ENCODE assay signal across 18 cellular contexts in the genomic region with DNA sequence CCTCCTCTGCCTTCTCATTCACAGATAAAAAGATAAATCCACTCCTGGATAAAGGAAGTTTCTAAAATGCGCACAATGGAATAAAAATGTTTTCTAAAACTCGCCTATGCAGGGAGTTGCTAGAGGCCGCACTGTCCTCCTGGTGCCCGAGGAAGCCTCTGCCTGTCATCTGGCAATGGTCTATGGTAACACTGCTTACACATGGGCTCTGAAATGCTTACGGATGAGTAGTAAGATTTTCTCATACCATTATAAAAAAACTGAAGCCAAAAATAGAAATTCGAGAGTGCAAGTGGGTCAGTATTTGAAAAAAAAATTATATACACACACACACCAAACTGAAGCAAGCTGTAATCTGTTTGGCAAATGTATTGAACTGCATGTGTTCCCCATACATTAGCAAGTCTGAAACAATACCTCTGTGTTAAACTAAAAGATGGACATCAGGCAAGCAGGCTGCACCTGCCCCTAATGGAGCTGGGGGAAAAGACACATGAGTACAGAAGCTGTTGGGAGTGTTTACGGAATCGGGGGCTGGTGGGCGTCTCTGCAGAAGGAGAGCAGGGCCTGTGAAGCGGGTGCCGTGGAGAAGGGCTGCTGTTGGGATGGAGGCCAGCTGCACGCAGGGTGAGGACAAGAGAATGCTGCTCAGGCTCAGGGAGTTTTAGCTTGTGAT.
DNase-seq lines count a peak whose midpoint lies in the region; ATAC-seq and TF ChIP-seq lines count a peak whose summit lies in the region.
"Had no signal": no experiment of that assay in that cellular context is flagged by ENCODE, and none has a peak within 500 bp of the region (broad histone marks: within the 10 kb centered on the region; RNA-seq: fewer than 3 reads in every experiment).

No MANE protein-coding gene starts in this region.

- H2AFZ ChIP-seq in KMS-11 (ENCODE audit: low read depth) = peak overlapping the region; percentile 26; the same call in 1 of the 2 replicates
- no peak overlapping the region for H2AFZ ChIP-seq in neuronal stem cell (ENCODE audit: low read length)

- TF ChIP-seq POLR2A in ovary (IDR thresholded peaks at IDR 0.05) = no peak

- no peaks in the 10 kb centered on the region for H4K20me1 ChIP-seq in KMS-11 (ENCODE audit: insufficient read depth)

- peak; percentile 51 for ATAC-seq in WTC11
- no peak for ATAC-seq in stimulated activated effector memory CD8-positive, alpha-beta T cell treated with anti-CD3 and anti-CD28 coated beads, Interleukin-12 subunit alpha, Interleukin-12 subunit beta, amount 100 ng/mL, for 72 hours
- ATAC-seq: A549, Right ventricle myocardium inferior had no signal

- no peak for TF ChIP-seq EP300 in ovary (IDR thresholded peaks at IDR 0.05)

- H3K27me3 ChIP-seq in KMS-11 (ENCODE audit: insufficient read depth, low read depth) (no peaks in the 10 kb centered on the region), neuronal stem cell (ENCODE audit: control insufficient read depth in 3 of 3, insufficient read depth in 3 of 3, low read depth in 1 of 3, low read length in 3 of 3) (no peaks in the 10 kb centered on the region), ovary (no peaks in the 10 kb centered on the region)

- H3K4me3 ChIP-seq in KMS-11 (IDR thresholded peaks at IDR 0.05; ENCODE audit: insufficient read depth, low read depth, low read length) (no peak overlapping the region), neuronal stem cell (ENCODE audit: low read length in 2 of 2) (no peak overlapping the region), ovary (no peak overlapping the region)
- H3K4me3 ChIP-seq: A549 had no signal

- H3K9ac ChIP-seq in KMS-11 = peak overlapping the region; percentile 45; the same call in 1 of the 2 replicates
- H3K9ac ChIP-seq in neuronal stem cell (ENCODE audit: low read depth, low read length, poor library complexity) = no peak overlapping the region
- H3K9ac ChIP-seq: SK-N-SH had no signal

- no peak overlapping the region for H3K27ac Mint-ChIP-seq in WTC11
- no peak overlapping the region for H3K27ac Mint-ChIP-seq in stimulated activated effector memory CD8-positive, alpha-beta T cell treated with anti-CD3 and anti-CD28 coated beads, Interleukin-12 subunit alpha, Interleukin-12 subunit beta, amount 100 ng/mL, for 72 hours
- H3K27ac Mint-ChIP-seq: CD8-positive, alpha-beta memory T cell had no signal

- no peaks in the 10 kb centered on the region for H3K36me3 ChIP-seq in KMS-11 (ENCODE audit: insufficient read depth)
- H3K36me3 ChIP-seq in neuronal stem cell (replicated peaks in 1 of 2; ENCODE audit: control insufficient read depth in 2 of 2, insufficient read depth in 2 of 2, low read length in 2 of 2) = no peaks in the 10 kb centered on the region
- no peaks in the 10 kb centered on the region for H3K36me3 ChIP-seq in ovary

- H3K9me3 Mint-ChIP-seq in WTC11 = no peaks in the 10 kb centered on the region
- H3K9me3 Mint-ChIP-seq in stimulated activated effector memory CD8-positive, alpha-beta T cell treated with anti-CD3 and anti-CD28 coated beads, Interleukin-12 subunit alpha, Interleukin-12 subunit beta, amount 100 ng/mL, for 72 hours = peaks cover 11% of the 10 kb centered on the region

- H3K4ac ChIP-seq in neuronal stem cell (ENCODE audit: low read length) = no peak overlapping the region

- H4K8ac ChIP-seq in neuronal stem cell (ENCODE audit: low read depth, low read length) = no peak overlapping the region

- peak overlapping the region; percentile 45 for H3K18ac ChIP-seq in neuronal stem cell (ENCODE audit: low read length)

- WGBS in neuronal stem cell (ENCODE audit: extremely low coverage in 2 of 2, insufficient read length in 2 of 2, insufficient replicate concordance in 1 of 2), 2 donors = no CpG with 5 or more reads among the region's 12 CpGs
- 74 to 77% (median 75%) methylated on average over 12 of the region's 12 CpGs for WGBS in ovary, 3 donors

- H3K9me3 ChIP-seq in neuronal stem cell (replicated peaks in 1 of 2; ENCODE audit: control insufficient read depth in 2 of 2, insufficient read depth in 1 of 2, low read depth in 1 of 2, low read length in 2 of 2) = no peaks in the 10 kb centered on the region
- H3K9me3 ChIP-seq in ovary = no peaks in the 10 kb centered on the region
- H3K9me3 ChIP-seq: A549, SK-N-SH had no signal

- peak; percentile 47 for DNase-seq in NCI-H748 (lab: John Stamatoyannopoulos, UW; ENCODE audit: unreplicated experiment)
- DNase-seq in NCI-H748 treated with DMSO at 0.1 percent for 48 hours (lab: John Stamatoyannopoulos, UW) = no peak
- no peak for DNase-seq in WTC11 (ENCODE audit: low spot score)
- no peak for DNase-seq in neuronal stem cell (ENCODE audit: low spot score)
- no peak for DNase-seq in occipital lobe (lab: John Stamatoyannopoulos, UW)
- DNase-seq in ovary = no peak
- DNase-seq in stimulated activated effector memory CD8-positive, alpha-beta T cell treated with anti-CD3 and anti-CD28 coated beads, Interleukin-12 subunit alpha, Interleukin-12 subunit beta, amount 100 ng/mL, for 72 hours (ENCODE audit: low spot score in 2 of 2) = no peak
- DNase-seq: C1 segment of cervical spinal cord; CD8-positive, alpha-beta memory T cell; DMS53; Karpas-422; NCI-H2227 treated with DMSO at 0.1 percent for 48 hours; NCI-H526; NK-92 treated with Interleukin-12 subunit alpha and Interleukin-12 subunit beta, amount 100 ng/mL, for 24 hours; SK-N-SH had no signal

- H3K4me1 ChIP-seq in KMS-11 (ENCODE audit: low read depth, poor library complexity, severe bottlenecking) (peaks cover 84% of the 10 kb centered on the region), neuronal stem cell (ENCODE audit: control insufficient read depth in 2 of 2, insufficient read depth in 1 of 2, low read depth in 1 of 2, low read length in 2 of 2) (no peaks in the 10 kb centered on the region), ovary (ENCODE audit: insufficient read depth) (no peaks in the 10 kb centered on the region)

- H3K27ac ChIP-seq in KMS-11 (peak overlapping the region; percentile 60), neuronal stem cell (replicated peaks; ENCODE audit: low read length) (no peak overlapping the region), ovary (no peak overlapping the region)
- H3K27ac ChIP-seq: A549 had no signal

- POLR2A ChIA-PET in WTC11 (lab: Charles Lee) = no interaction called here

- H2BK15ac ChIP-seq in neuronal stem cell (ENCODE audit: low read length) = no peak overlapping the region

- no peak overlapping the region for H3K4me3 Mint-ChIP-seq in WTC11
- no peak overlapping the region for H3K4me3 Mint-ChIP-seq in stimulated activated effector memory CD8-positive, alpha-beta T cell treated with anti-CD3 and anti-CD28 coated beads, Interleukin-12 subunit alpha, Interleukin-12 subunit beta, amount 100 ng/mL, for 72 hours
- H3K4me3 Mint-ChIP-seq: CD8-positive, alpha-beta memory T cell had no signal

- H3K4me2 ChIP-seq in KMS-11 = peak overlapping the region; percentile 74
- H3K4me2 ChIP-seq in neuronal stem cell (ENCODE audit: insufficient read depth, low read length, poor library complexity, severe bottlenecking) = no peak overlapping the region
- H3K4me2 ChIP-seq: A549, SK-N-SH had no signal

- H3K27me3 Mint-ChIP-seq in WTC11 (ENCODE audit: low read depth) = no peaks in the 10 kb centered on the region; the same call in 1 of the 2 replicates
- H3K27me3 Mint-ChIP-seq: CD8-positive, alpha-beta memory T cell had no signal

- H4K91ac ChIP-seq in neuronal stem cell (ENCODE audit: low read depth, low read length, poor library complexity) = no peak overlapping the region

- no peak overlapping the region for H2BK120ac ChIP-seq in neuronal stem cell (ENCODE audit: low read depth, low read length)

- H3K36me3 Mint-ChIP-seq in WTC11 = no peaks in the 10 kb centered on the region
- H3K36me3 Mint-ChIP-seq in stimulated activated effector memory CD8-positive, alpha-beta T cell treated with anti-CD3 and anti-CD28 coated beads, Interleukin-12 subunit alpha, Interleukin-12 subunit beta, amount 100 ng/mL, for 72 hours = no peaks in the 10 kb centered on the region
- H3K36me3 Mint-ChIP-seq: CD8-positive, alpha-beta memory T cell had no signal

- intact Hi-C loops in ovary (cut with DNase I) = no loop called here

- TF ChIP-seq CTCF in KMS-11 (conservative IDR thresholded peaks at IDR 0.05; ENCODE audit: low read depth, low read length) (no peak), WTC11 (IDR thresholded peaks at IDR 0.05) (no peak), ovary (IDR thresholded peaks at IDR 0.05) (no peak)

- H2AK5ac ChIP-seq in neuronal stem cell (ENCODE audit: low read depth, low read length) = no peak overlapping the region

- H3K23ac ChIP-seq in neuronal stem cell (ENCODE audit: low read depth, low read length, poor library complexity) = no peak overlapping the region

- no peaks in the 10 kb centered on the region for H3K79me2 ChIP-seq in KMS-11 (ENCODE audit: insufficient read depth, low read depth)

- no peak overlapping the region for H3K14ac ChIP-seq in neuronal stem cell (ENCODE audit: low read length)

- no peaks in the 10 kb centered on the region for H3K79me1 ChIP-seq in neuronal stem cell (ENCODE audit: low read depth, low read length)

- CTCF ChIA-PET in WTC11 (lab: Charles Lee) = no interaction called here

- peaks cover 4% of the 10 kb centered on the region for H3K4me1 Mint-ChIP-seq in WTC11
- no peaks in the 10 kb centered on the region for H3K4me1 Mint-ChIP-seq in stimulated activated effector memory CD8-positive, alpha-beta T cell treated with anti-CD3 and anti-CD28 coated beads, Interleukin-12 subunit alpha, Interleukin-12 subunit beta, amount 100 ng/mL, for 72 hours
- H3K4me1 Mint-ChIP-seq: CD8-positive, alpha-beta memory T cell had no signal

- H2BK5ac ChIP-seq in neuronal stem cell (ENCODE audit: low read length) = no peak overlapping the region

- no peak overlapping the region for H2BK12ac ChIP-seq in neuronal stem cell (ENCODE audit: low read length)

TF ChIP-seq in WTC11, 78 proteins besides CTCF, POLR2A, EP300 and RAD21 (continues in another document):
- no peak for TF ChIP-seq ZNF396 (CRISPR knock-in tag; IDR thresholded peaks at IDR 0.05; ENCODE audit: borderline replicate concordance)
- TF ChIP-seq SOX15 (CRISPR knock-in tag; IDR thresholded peaks at IDR 0.05) = no peak
- no peak for TF ChIP-seq FOXP4 (CRISPR knock-in tag; IDR thresholded peaks at IDR 0.05)
